ENCODE assay signal across 17 cellular contexts in genomic region chr7:82131224-82131623, GRCh38.
"Had no signal": no experiment of that assay in that cellular context is flagged by ENCODE, and none has a peak within 500 bp of the region (broad histone marks: within the 10 kb centered on the region; RNA-seq: fewer than 3 reads in every experiment).

No MANE protein-coding gene starts in this region.

- H3K27ac Mint-ChIP-seq: activated CD4-positive, alpha-beta memory T cell treated with anti-CD3 and anti-CD28 coated beads for 36 hours; activated naive CD8-positive, alpha-beta T cell treated with anti-CD3 and anti-CD28 coated beads for 36 hours; activated T-cell treated with anti-CD3 and anti-CD28 coated beads, Interleukin-2, amount 50 U/mL, for 72 hours; nephron progenitor cell; type B pancreatic cell had no signal

- H3K4me3 Mint-ChIP-seq: activated CD4-positive, alpha-beta memory T cell treated with anti-CD3 and anti-CD28 coated beads for 36 hours; activated naive CD8-positive, alpha-beta T cell treated with anti-CD3 and anti-CD28 coated beads for 36 hours; activated T-cell treated with anti-CD3 and anti-CD28 coated beads, Interleukin-2, amount 50 U/mL, for 72 hours; nephron progenitor cell; type B pancreatic cell had no signal

- H3K4me1 Mint-ChIP-seq: activated naive CD8-positive, alpha-beta T cell treated with anti-CD3 and anti-CD28 coated beads for 36 hours; nephron progenitor cell had no signal

- H3K27ac ChIP-seq: esophagus squamous epithelium, prostate gland, VCaP had no signal

- H3K27me3 ChIP-seq: esophagus squamous epithelium had no signal

- H3K9me3 Mint-ChIP-seq: activated naive CD8-positive, alpha-beta T cell treated with anti-CD3 and anti-CD28 coated beads for 36 hours; activated T-cell treated with anti-CD3 and anti-CD28 coated beads, Interleukin-2, amount 50 U/mL, for 72 hours; nephron progenitor cell; type B pancreatic cell had no signal

- H3K4me3 ChIP-seq: esophagus squamous epithelium, prostate gland had no signal

- DNase-seq: activated CD4-positive, alpha-beta memory T cell treated with anti-CD3 and anti-CD28 coated beads for 36 hours; activated CD8-positive, alpha-beta memory T cell treated with anti-CD3 and anti-CD28 coated beads, Interleukin-2, amount 50 U/mL, for 4 hours; activated gamma-delta T cell treated with Interleukin-2 at 50 U/mL for 16 hours; activated naive CD8-positive, alpha-beta T cell treated with anti-CD3 and anti-CD28 coated beads for 36 hours; activated T-cell treated with anti-CD3 and anti-CD28 coated beads, Interleukin-2, amount 50 U/mL, for 72 hours; anterior cingulate cortex; esophagus squamous epithelium; mesendoderm; nephron progenitor cell; stimulated activated CD4-positive, alpha-beta T cell treated with anti-CD3 and anti-CD28 coated beads, Interleukin-2, amount 100 ng/mL, for 24 hours; stimulated activated naive CD4-positive, alpha-beta T cell; T1000 had no signal

- H3K36me3 ChIP-seq: esophagus squamous epithelium, prostate gland had no signal

- H3K4me1 ChIP-seq: esophagus squamous epithelium, prostate gland had no signal

- H3K36me3 Mint-ChIP-seq: activated CD4-positive, alpha-beta memory T cell treated with anti-CD3 and anti-CD28 coated beads for 36 hours; activated naive CD8-positive, alpha-beta T cell treated with anti-CD3 and anti-CD28 coated beads for 36 hours; type B pancreatic cell had no signal

- H3K27me3 Mint-ChIP-seq: activated CD4-positive, alpha-beta memory T cell treated with anti-CD3 and anti-CD28 coated beads for 36 hours; activated naive CD8-positive, alpha-beta T cell treated with anti-CD3 and anti-CD28 coated beads for 36 hours; type B pancreatic cell had no signal

- H3K9me3 ChIP-seq: esophagus squamous epithelium, prostate gland had no signal

- ATAC-seq: activated T-cell treated with anti-CD3 and anti-CD28 coated beads, Interleukin-2, amount 50 U/mL, for 72 hours; left lobe of liver; sciatic nerve had no signal
